8 cellular contexts compared by ENCODE assay signal in genomic region chr3:73508330-73508954, GRCh38.
A peak's percentile ranks its signal among the peaks of the same experiment; 100 is the strongest.
DNase-seq lines count a peak whose midpoint lies in the region; ATAC-seq and TF ChIP-seq lines count a peak whose summit lies in the region.

No MANE protein-coding gene starts in this region.

- CTCF ChIA-PET in activated CD8-positive, alpha-beta T cell treated with anti-CD3 and anti-CD28 coated beads, Interleukin-2, amount 10 ng/mL, durations not matched to agents 7 days and 5 days (lab: Charles Lee): interaction anchor here (0.7 to 1.8 kb wide), 7 partner anchors 9 to 18 kb away, joined by 3 to 7 read pairs (median 4); no protein-coding TSS in a partner anchor

- ATAC-seq in HG02981 (IDR thresholded peaks at IDR 0.05; ENCODE audit: unreplicated experiment) (peak; percentile 52), Right ventricle myocardium superior (ENCODE audit: poor library complexity) (peak; percentile 65)
- no peak for ATAC-seq in activated CD8-positive, alpha-beta T cell treated with anti-CD3 and anti-CD28 coated beads, Interleukin-2, amount 10 ng/mL, durations not matched to agents 7 days and 5 days

- no peaks in the 10 kb centered on the region for H3K9me3 Mint-ChIP-seq in activated CD8-positive, alpha-beta T cell treated with anti-CD3 and anti-CD28 coated beads, Interleukin-2, amount 10 ng/mL, durations not matched to agents 7 days and 5 days (ENCODE audit: insufficient read depth)

- in situ Hi-C loops in GM13976 (cut with MboI; ENCODE audit: low sequenced_read_pairs, unreplicated experiment): no loop called here

- POLR2A ChIA-PET in activated CD8-positive, alpha-beta T cell treated with anti-CD3 and anti-CD28 coated beads, Interleukin-2, amount 10 ng/mL, durations not matched to agents 7 days and 5 days (lab: Charles Lee): no interaction called here

- H3K4me1 Mint-ChIP-seq in activated CD8-positive, alpha-beta T cell treated with anti-CD3 and anti-CD28 coated beads, Interleukin-2, amount 10 ng/mL, durations not matched to agents 7 days and 5 days (ENCODE audit: low read depth): no peaks in the 10 kb centered on the region

- DNase-seq in AG08396 (ENCODE audit: low spot score): peak; percentile 47
- peak; percentile 55 for DNase-seq in GM13976 (ENCODE audit: low spot score)
- DNase-seq in NCI-H2171 treated with DMSO at 0.1 percent for 48 hours (lab: John Stamatoyannopoulos, UW): peak; percentile 51
- peak; percentile 37 for DNase-seq in activated CD8-positive, alpha-beta T cell treated with anti-CD3 and anti-CD28 coated beads, Interleukin-2, amount 10 ng/mL, durations not matched to agents 7 days and 5 days
- no peak for DNase-seq in Right ventricle myocardium superior
- peak; percentile 64 for DNase-seq in renal cortical epithelial cell (ENCODE audit: low read depth)
- no peak for DNase-seq in ecto neural progenitor cell (ENCODE audit: low spot score)

- H3K27ac Mint-ChIP-seq in activated CD8-positive, alpha-beta T cell treated with anti-CD3 and anti-CD28 coated beads, Interleukin-2, amount 10 ng/mL, durations not matched to agents 7 days and 5 days: no peak overlapping the region

- no peaks in the 10 kb centered on the region for H3K27me3 Mint-ChIP-seq in activated CD8-positive, alpha-beta T cell treated with anti-CD3 and anti-CD28 coated beads, Interleukin-2, amount 10 ng/mL, durations not matched to agents 7 days and 5 days (ENCODE audit: low read depth)

- intact Hi-C loops in Right ventricle myocardium superior (cut with DNase I): loop anchor here (5.0 kb wide), 1 partner anchor 339 kb away; no protein-coding TSS in a partner anchor

- no peaks in the 10 kb centered on the region for H3K36me3 Mint-ChIP-seq in activated CD8-positive, alpha-beta T cell treated with anti-CD3 and anti-CD28 coated beads, Interleukin-2, amount 10 ng/mL, durations not matched to agents 7 days and 5 days (ENCODE audit: low read depth)

- no peak overlapping the region for H3K4me3 Mint-ChIP-seq in activated CD8-positive, alpha-beta T cell treated with anti-CD3 and anti-CD28 coated beads, Interleukin-2, amount 10 ng/mL, durations not matched to agents 7 days and 5 days

- peak; percentile 60 for TF ChIP-seq CTCF in GM13976 (IDR thresholded peaks at IDR 0.05; ENCODE audit: borderline replicate concordance, control extremely low read depth, extremely low read depth, insufficient read depth, missing control alignments)

Comparison
In these comparisons a context has a peak if more than half of its experiments do, and no peak if none do; other contexts are left out.
1. DNase-seq: peak in AG08396 (single experiment), GM13976 (single experiment), NCI-H2171 treated with DMSO at 0.1 percent for 48 hours (single experiment), activated CD8-positive, alpha-beta T cell treated with anti-CD3 and anti-CD28 coated beads, Interleukin-2, amount 10 ng/mL, durations not matched to agents 7 days and 5 days (single experiment) and renal cortical epithelial cell (single experiment); none in Right ventricle myocardium superior (single experiment) and ecto neural progenitor cell (single experiment).